18 cellular contexts compared by ENCODE assay signal in the genomic region with DNA sequence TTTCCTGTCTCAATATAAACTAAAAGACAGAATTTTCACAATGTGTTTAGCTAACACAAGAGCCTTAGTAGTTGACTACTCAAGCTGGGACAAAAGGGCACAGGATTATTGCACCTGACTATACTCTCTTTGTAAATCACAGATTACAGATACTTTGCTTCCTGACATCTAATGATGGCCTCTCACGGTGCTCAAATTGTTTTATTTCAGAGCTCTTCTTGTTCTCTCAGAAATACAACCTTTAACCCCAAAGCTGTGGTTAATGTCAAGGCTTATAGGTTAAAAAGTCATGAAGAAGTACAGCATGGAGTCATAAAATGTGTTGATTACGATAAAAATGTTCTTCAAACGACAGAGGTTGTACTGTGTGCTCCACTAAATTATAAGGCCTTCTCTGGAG.
"Had no signal": no experiment of that assay in that cellular context is flagged by ENCODE, and none has a peak within 500 bp of the region (broad histone marks: within the 10 kb centered on the region; RNA-seq: fewer than 3 reads in every experiment).

No MANE protein-coding gene starts in this region.

- H3K4me3 ChIP-seq: Peyer's patch, SJCRH30 had no signal

- ATAC-seq: Right ventricle myocardium inferior, SK-N-SH treated with all-trans-retinoic acid at 6 μM for 48 hours had no signal

- H3K9me3 ChIP-seq: Peyer's patch, SJCRH30 had no signal

- H3K27ac ChIP-seq: Peyer's patch, SJCRH30 had no signal

- DNase-seq: KBM-7, MV-4-11, NCI-H1048, NCI-H1105, NCI-H1417, NCI-H1436 treated with DMSO at 0.1 percent for 48 hours, NCI-H1694, NCI-H187 treated with DMSO at 0.1 percent for 48 hours, NCI-H2029 treated with DMSO at 0.1 percent for 48 hours, NCI-H2227 treated with DMSO at 0.1 percent for 48 hours, NCI-H524, NCI-H526 treated with DMSO at 0.1 percent for 48 hours, NCI-H748 treated with DMSO at 0.1 percent for 48 hours, Peyer's patch, SHP77 treated with DMSO at 0.1 percent for 48 hours, SJCRH30 had no signal

- H3K4me1 ChIP-seq: Peyer's patch, SJCRH30 had no signal

- H3K36me3 ChIP-seq: Peyer's patch, SJCRH30 had no signal

- H3K27me3 ChIP-seq: Peyer's patch, SJCRH30 had no signal
